1 cellular context compared by ENCODE assay signal in the genomic region with DNA sequence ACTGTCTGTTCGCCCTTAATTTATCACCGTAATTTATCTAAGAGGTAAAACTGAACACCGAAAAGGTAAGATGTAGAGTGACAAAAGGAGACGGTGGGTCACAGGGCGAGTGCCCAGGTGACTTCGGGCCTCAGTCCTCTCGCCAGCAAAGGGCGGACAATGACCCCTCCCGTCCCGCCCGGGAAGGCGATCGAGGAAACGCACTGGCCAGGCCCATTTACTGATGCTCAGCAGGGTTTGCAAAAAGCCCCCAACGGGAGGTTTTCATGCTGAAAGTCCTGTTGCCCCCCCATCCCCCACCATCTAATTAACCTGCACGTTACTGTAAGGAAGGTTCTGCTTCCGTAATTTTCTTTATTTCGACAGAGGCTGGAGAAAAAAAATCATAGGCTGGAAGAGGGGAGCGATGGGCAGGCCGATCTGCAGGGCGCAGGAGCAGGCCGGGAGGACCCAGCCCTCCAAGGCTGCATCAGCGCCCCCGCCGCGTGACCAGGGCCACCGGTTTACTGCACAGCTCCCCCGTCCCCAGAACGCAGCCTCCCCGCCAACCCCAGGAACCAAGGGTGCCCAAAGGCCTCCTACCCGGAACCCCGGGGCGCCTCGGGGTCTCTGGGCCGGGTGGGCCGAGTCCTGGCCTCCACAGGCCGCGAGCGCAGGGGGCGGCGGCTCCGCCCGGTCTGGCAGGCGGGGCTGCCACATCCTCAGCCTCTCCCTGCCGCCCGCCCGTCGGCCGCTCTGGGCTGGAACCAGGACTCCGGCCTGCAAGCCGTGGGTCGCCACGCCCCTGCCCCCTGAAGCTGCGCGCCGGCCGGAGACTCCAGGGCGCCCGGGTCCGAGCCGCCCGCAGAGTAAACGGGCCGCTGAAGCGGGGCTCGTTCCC.
A peak's percentile ranks its signal among the peaks of the same experiment; 100 is the strongest.
TF ChIP-seq lines count a peak whose summit lies in the region.

No MANE protein-coding gene starts in this region.

TF ChIP-seq in H1, 55 proteins besides CTCF, POLR2A, EP300 and RAD21:
- TF ChIP-seq PHF8 (conservative IDR thresholded peaks at IDR 0.05; ENCODE audit: low read depth, low read length): peak; percentile 21; the same call in 1 of the 2 replicates
- TF ChIP-seq, protein P1, sequence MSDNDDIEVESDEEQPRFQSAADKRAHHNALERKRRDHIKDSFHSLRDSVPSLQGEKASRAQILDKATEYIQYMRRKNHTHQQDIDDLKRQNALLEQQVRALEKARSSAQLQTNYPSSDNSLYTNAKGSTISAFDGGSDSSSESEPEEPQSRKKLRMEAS (IDR thresholded peaks at IDR 0.05): peak; percentile 22; the same call in 1 of the 2 replicates
- TF ChIP-seq, protein P2, sequence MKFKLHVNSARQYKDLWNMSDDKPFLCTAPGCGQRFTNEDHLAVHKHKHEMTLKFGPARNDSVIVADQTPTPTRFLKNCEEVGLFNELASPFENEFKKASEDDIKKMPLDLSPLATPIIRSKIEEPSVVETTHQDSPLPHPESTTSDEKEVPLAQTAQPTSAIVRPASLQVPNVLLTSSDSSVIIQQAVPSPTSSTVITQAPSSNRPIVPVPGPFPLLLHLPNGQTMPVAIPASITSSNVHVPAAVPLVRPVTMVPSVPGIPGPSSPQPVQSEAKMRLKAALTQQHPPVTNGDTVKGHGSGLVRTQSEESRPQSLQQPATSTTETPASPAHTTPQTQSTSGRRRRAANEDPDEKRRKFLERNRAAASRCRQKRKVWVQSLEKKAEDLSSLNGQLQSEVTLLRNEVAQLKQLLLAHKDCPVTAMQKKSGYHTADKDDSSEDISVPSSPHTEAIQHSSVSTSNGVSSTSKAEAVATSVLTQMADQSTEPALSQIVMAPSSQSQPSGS (IDR thresholded peaks at IDR 0.05; ENCODE audit: low read length): no peak
- TF ChIP-seq RFX5 (IDR thresholded peaks at IDR 0.05; ENCODE audit: borderline replicate concordance, low read depth, low read length): no peak
- TF ChIP-seq, protein P3, sequence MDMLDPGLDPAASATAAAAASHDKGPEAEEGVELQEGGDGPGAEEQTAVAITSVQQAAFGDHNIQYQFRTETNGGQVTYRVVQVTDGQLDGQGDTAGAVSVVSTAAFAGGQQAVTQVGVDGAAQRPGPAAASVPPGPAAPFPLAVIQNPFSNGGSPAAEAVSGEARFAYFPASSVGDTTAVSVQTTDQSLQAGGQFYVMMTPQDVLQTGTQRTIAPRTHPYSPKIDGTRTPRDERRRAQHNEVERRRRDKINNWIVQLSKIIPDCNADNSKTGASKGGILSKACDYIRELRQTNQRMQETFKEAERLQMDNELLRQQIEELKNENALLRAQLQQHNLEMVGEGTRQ (IDR thresholded peaks at IDR 0.05; ENCODE audit: low read length): peak; percentile 11; the same call in 1 of the 2 replicates
- TF ChIP-seq ASH2L (IDR thresholded peaks at IDR 0.05; ENCODE audit: low read length): peak; percentile 15
- peak; percentile 53 for TF ChIP-seq KDM4A (IDR thresholded peaks at IDR 0.05; ENCODE audit: low read depth, low read length, severe bottlenecking)
- TF ChIP-seq CBX8 (IDR thresholded peaks at IDR 0.05; ENCODE audit: borderline replicate concordance, low read depth, low read length): no peak
